ENCODE assay signal across 8 cellular contexts in genomic region chr6:118085665-118086064, GRCh38.
"Had no signal": no experiment of that assay in that cellular context is flagged by ENCODE, and none has a peak within 500 bp of the region (broad histone marks: within the 10 kb centered on the region; RNA-seq: fewer than 3 reads in every experiment).

No MANE protein-coding gene starts in this region.

- DNase-seq: GM23248, GOT3, H7, H9, HCEC 1CT, HFFc6 had no signal

- H2AFZ ChIP-seq: GM23248, GM23338 had no signal

- ATAC-seq: GM23338 had no signal

- H3K4me3 ChIP-seq: GM23248, GM23338, HAP-1 had no signal

- H3K9me3 ChIP-seq: HAP-1 had no signal

- H3K9ac ChIP-seq: GM23248 had no signal

- H3K4me2 ChIP-seq: GM23338 had no signal

- H3K36me3 ChIP-seq: HAP-1 had no signal

- H3K27ac ChIP-seq: GM23248 had no signal
